In genomic region chr10:71279590-71280170, GRCh38 we compare ENCODE assay signal across 17 cellular contexts. TPM values are rescaled to one million over a fixed set of nuclear protein-coding genes. Genes with fewer than 3 reads are reported as not detected.
DNase-seq lines count a peak whose midpoint lies in the region; TF ChIP-seq lines count a peak whose summit lies in the region.
"Had no signal": no experiment of that assay in that cellular context is flagged by ENCODE, and none has a peak within 500 bp of the region (broad histone marks: within the 10 kb centered on the region; RNA-seq: fewer than 3 reads in every experiment).

No MANE protein-coding gene starts in this region.

- DNase-seq in NCI-H748 (lab: John Stamatoyannopoulos, UW; ENCODE audit: unreplicated experiment) (peak; percentile 7), NCI-H748 treated with DMSO at 0.1 percent for 48 hours (lab: John Stamatoyannopoulos, UW) (no peak), SK-N-MC (ENCODE audit: low read depth, low spot score) (no peak), endothelial cell (ENCODE audit: low spot score) (no peak), substantia nigra (lab: John Stamatoyannopoulos, UW) (peak in 3 of 49 donors; percentile 32 to 60 (median 46)), NK-92 (lab: John Stamatoyannopoulos, UW; ENCODE audit: unreplicated experiment) (no peak), Calu3 (no peak)
- DNase-seq in activated naive CD8-positive, alpha-beta T cell treated with anti-CD3 and anti-CD28 coated beads for 36 hours: no peak
- DNase-seq: CD8-positive, alpha-beta T cell; GF-D8; GM23248; NCI-H1436 treated with DMSO at 0.1 percent for 48 hours; Peyer's patch; SIG-M5 had no signal

- H3K4me3 Mint-ChIP-seq in endothelial cell (ENCODE audit: unreplicated experiment) (peak overlapping the region; percentile 65), Calu3 (ENCODE audit: low read depth, unreplicated experiment) (no peak overlapping the region)
- no peak overlapping the region for H3K4me3 Mint-ChIP-seq in activated naive CD8-positive, alpha-beta T cell treated with anti-CD3 and anti-CD28 coated beads for 36 hours
- H3K4me3 Mint-ChIP-seq: CD8-positive, alpha-beta T cell had no signal

- H3K27ac ChIP-seq in SK-N-MC: peak overlapping the region; percentile 64
- peak overlapping the region; percentile 78 for H3K27ac ChIP-seq in substantia nigra (ENCODE audit: low read depth, low read length, poor library complexity, severe bottlenecking)
- H3K27ac ChIP-seq: 22Rv1, GM23248 had no signal

- H3K9me3 ChIP-seq in SK-N-MC (ENCODE audit: low read depth, low read length): no peaks in the 10 kb centered on the region
- H3K9me3 ChIP-seq: BE2C, Peyer's patch had no signal

- no peak overlapping the region for H3K9ac ChIP-seq in SK-N-MC (ENCODE audit: insufficient read length)
- H3K9ac ChIP-seq: GM23248 had no signal

- H3K27me3 Mint-ChIP-seq in endothelial cell (ENCODE audit: unreplicated experiment) (peaks cover 22% of the 10 kb centered on the region), Calu3 (ENCODE audit: unreplicated experiment) (peaks cover 54% of the 10 kb centered on the region)
- H3K27me3 Mint-ChIP-seq in activated naive CD8-positive, alpha-beta T cell treated with anti-CD3 and anti-CD28 coated beads for 36 hours: no peaks in the 10 kb centered on the region

- TF ChIP-seq CTCF in endothelial cell (IDR thresholded peaks at IDR 0.05; ENCODE audit: unreplicated experiment): no peak
- TF ChIP-seq CTCF in Calu3 (IDR thresholded peaks at IDR 0.05; ENCODE audit: unreplicated experiment): no peak

- no TSS peak for BruUV-seq in Calu3 (replicated peaks; lab: Mats Ljungman, UMichigan)

- CTCF ChIA-PET in Calu3 (lab: Charles Lee): no interaction called here

- peaks cover 23% of the 10 kb centered on the region for H3K36me3 Mint-ChIP-seq in endothelial cell (ENCODE audit: low read depth, unreplicated experiment)
- H3K36me3 Mint-ChIP-seq in Calu3 (ENCODE audit: insufficient read depth, unreplicated experiment): no peaks in the 10 kb centered on the region
- no peaks in the 10 kb centered on the region for H3K36me3 Mint-ChIP-seq in activated naive CD8-positive, alpha-beta T cell treated with anti-CD3 and anti-CD28 coated beads for 36 hours
- H3K36me3 Mint-ChIP-seq: CD8-positive, alpha-beta T cell had no signal

- H3K9me3 Mint-ChIP-seq in endothelial cell (ENCODE audit: unreplicated experiment) (no peaks in the 10 kb centered on the region), Calu3 (ENCODE audit: low read depth, unreplicated experiment) (no peaks in the 10 kb centered on the region)
- H3K9me3 Mint-ChIP-seq in activated naive CD8-positive, alpha-beta T cell treated with anti-CD3 and anti-CD28 coated beads for 36 hours: no peaks in the 10 kb centered on the region
- H3K9me3 Mint-ChIP-seq: CD8-positive, alpha-beta T cell had no signal

- no peak overlapping the region for H3K4me3 ChIP-seq in SK-N-MC
- H3K4me3 ChIP-seq: GM23248, K562, Peyer's patch had no signal

- peaks cover 8% of the 10 kb centered on the region; the same call in 1 of the 2 replicates for H3K36me3 ChIP-seq in SK-N-MC (ENCODE audit: insufficient read depth, low read length)
- H3K36me3 ChIP-seq: Peyer's patch had no signal

- H3K27ac Mint-ChIP-seq in endothelial cell (ENCODE audit: unreplicated experiment) (no peak overlapping the region), Calu3 (ENCODE audit: unreplicated experiment) (no peak overlapping the region)
- H3K27ac Mint-ChIP-seq in activated naive CD8-positive, alpha-beta T cell treated with anti-CD3 and anti-CD28 coated beads for 36 hours: no peak overlapping the region
- H3K27ac Mint-ChIP-seq: CD8-positive, alpha-beta T cell had no signal

- intact Hi-C loops in Calu3 (cut with micrococcal nuclease; ENCODE audit: unreplicated experiment): no loop called here

- H3K4me1 Mint-ChIP-seq in endothelial cell (ENCODE audit: unreplicated experiment): peaks cover 41% of the 10 kb centered on the region
- H3K4me1 Mint-ChIP-seq in Calu3 (ENCODE audit: low read depth, unreplicated experiment): no peaks in the 10 kb centered on the region
- H3K4me1 Mint-ChIP-seq in activated naive CD8-positive, alpha-beta T cell treated with anti-CD3 and anti-CD28 coated beads for 36 hours: no peaks in the 10 kb centered on the region

RNA-seq across cellular contexts. Expression of gene SLC29A3, which starts 39.4 kb away (rescaled TPM):
- total RNA-seq in endothelial cell (ENCODE audit: unreplicated experiment) (11.7 TPM), Calu3 (2022) (5.9 and 7.7 TPM in 2 replicates)
- total RNA-seq in activated naive CD8-positive, alpha-beta T cell treated with anti-CD3 and anti-CD28 coated beads for 36 hours: 1 to 10 TPM; 4.3 TPM
